ENCODE assay signal across 22 cellular contexts in the genomic region with DNA sequence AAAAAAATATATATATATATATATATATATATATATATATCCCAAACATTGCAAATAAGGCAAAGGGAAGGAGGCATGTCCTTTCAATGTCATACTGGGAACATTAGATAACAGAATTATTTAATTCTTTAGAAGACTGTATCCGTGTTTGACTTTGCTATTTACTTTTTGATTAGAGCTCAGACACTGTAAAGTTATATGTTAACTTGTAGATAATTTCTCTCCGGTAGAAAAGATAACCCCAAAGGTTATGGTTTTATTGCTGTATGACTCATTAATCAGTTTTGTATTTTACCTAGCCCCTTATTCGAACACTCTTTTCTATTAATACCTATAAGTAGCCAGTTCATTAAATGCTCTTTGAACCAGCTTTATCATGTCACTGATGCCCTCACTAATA.
"Had no signal": no experiment of that assay in that cellular context is flagged by ENCODE, and none has a peak within 500 bp of the region (broad histone marks: within the 10 kb centered on the region; RNA-seq: fewer than 3 reads in every experiment).

No MANE protein-coding gene starts in this region.

- H3K4me3 ChIP-seq: coronary artery, esophagus muscularis mucosa, gastroesophageal sphincter, heart left ventricle, neural progenitor cell, prostate gland, sigmoid colon, spleen, thoracic aorta, tibial nerve, upper lobe of left lung had no signal

- H3K36me3 ChIP-seq: esophagus muscularis mucosa, gastroesophageal sphincter, heart left ventricle, neural progenitor cell, prostate gland, sigmoid colon, spleen, thoracic aorta, tibial nerve, upper lobe of left lung had no signal

- ATAC-seq: foreskin keratinocyte; gastroesophageal sphincter; heart left ventricle; left lobe of liver; naive thymus-derived CD4-positive, alpha-beta T cell; right cardiac atrium; stimulated activated naive B cell treated with anti-CD40 and anti-IgM and Interleukin-4, amounts not matched to agents 10 μg/mL and 1 μg/mL and 100 μg/mL, for 72 hours had no signal

- H3K4me2 ChIP-seq: neural progenitor cell had no signal

- H3K4me1 ChIP-seq: esophagus muscularis mucosa, foreskin keratinocyte, gastroesophageal sphincter, heart left ventricle, neural progenitor cell, prostate gland, sigmoid colon, spleen, tibial nerve, upper lobe of left lung had no signal

- H3K9me3 ChIP-seq: esophagus muscularis mucosa, gastroesophageal sphincter, heart left ventricle, prostate gland, sigmoid colon, spleen, thoracic aorta, tibial nerve, upper lobe of left lung had no signal

- DNase-seq: dermis blood vessel endothelial cell; effector memory CD4-positive, alpha-beta T cell; foreskin keratinocyte; heart left ventricle; hippocampal formation; immature natural killer cell; mesenchymal stem cell; naive thymus-derived CD4-positive, alpha-beta T cell; right cardiac atrium; sigmoid colon; spleen; stimulated activated CD4-positive, alpha-beta T cell treated with anti-CD3 and anti-CD28 coated beads, Interleukin-4, amount 100 ng/mL, for 4 hours; stimulated activated naive B cell treated with anti-CD40 and anti-IgM and Interleukin-4, amounts not matched to agents 10 μg/mL and 1 μg/mL and 100 μg/mL, for 72 hours; upper lobe of left lung had no signal

- H2AFZ ChIP-seq: neural progenitor cell had no signal

- H3K27ac ChIP-seq: coronary artery, esophagus muscularis mucosa, foreskin keratinocyte, gastroesophageal sphincter, heart left ventricle, neural progenitor cell, prostate gland, sigmoid colon, spleen, thoracic aorta, tibial nerve, upper lobe of left lung had no signal

- H3K27me3 ChIP-seq: esophagus muscularis mucosa, foreskin keratinocyte, gastroesophageal sphincter, heart left ventricle, neural progenitor cell, sigmoid colon, spleen, tibial nerve, upper lobe of left lung had no signal
